ENCODE assay signal across 9 cellular contexts in genomic region chr20:53900380-53900999, GRCh38.
DNase-seq lines count a peak whose midpoint lies in the region; ATAC-seq and TF ChIP-seq lines count a peak whose summit lies in the region.
"Had no signal": no experiment of that assay in that cellular context is flagged by ENCODE, and none has a peak within 500 bp of the region (broad histone marks: within the 10 kb centered on the region; RNA-seq: fewer than 3 reads in every experiment).

No MANE protein-coding gene starts in this region.

- peak; percentile 29 to 35 for ATAC-seq in activated T-cell treated with anti-CD3 and anti-CD28 coated beads, Interleukin-2, amount 50 U/mL, for 4 hours
- peak; percentile 28 for ATAC-seq in left lobe of liver

- no peaks in the 10 kb centered on the region for H3K9me3 ChIP-seq in tibial nerve

- TF ChIP-seq CTCF in tibial nerve (IDR thresholded peaks at IDR 0.05), result no peak

- no peak for DNase-seq in activated T-cell treated with anti-CD3 and anti-CD28 coated beads, Interleukin-2, amount 50 U/mL, for 4 hours
- DNase-seq in activated T-cell treated with anti-CD3 and anti-CD28 coated beads, Interleukin-2, amount 50 U/mL, for 1 hour, result no peak
- peak; percentile 75 for DNase-seq in astrocyte of the hippocampus (ENCODE audit: low read depth, low spot score)
- DNase-seq in left lobe of liver (ENCODE audit: low spot score), result no peak
- no peak for DNase-seq in tibial nerve (ENCODE audit: low spot score in 2 of 2)
- no peak for DNase-seq in pons (ENCODE audit: low spot score)
- DNase-seq in SKM-1 (lab: John Stamatoyannopoulos, UW; ENCODE audit: unreplicated experiment), result no peak
- no peak for DNase-seq in hepatic stellate cell (ENCODE audit: low spot score)

- peak overlapping the region in 3 of 4 donors; percentile 37 to 76 (median 66) for H3K27ac ChIP-seq in tibial nerve

- no peaks in the 10 kb centered on the region for H3K27me3 ChIP-seq in tibial nerve

- no peak for TF ChIP-seq EP300 in tibial nerve (IDR thresholded peaks at IDR 0.05)

- no peak for TF ChIP-seq POLR2A in tibial nerve (IDR thresholded peaks at IDR 0.05)

- no peak overlapping the region for H3K4me3 Mint-ChIP-seq in activated T-cell treated with anti-CD3 and anti-CD28 coated beads, Interleukin-2, amount 50 U/mL, for 4 hours
- H3K4me3 Mint-ChIP-seq: B cell had no signal

- H3K27me3 Mint-ChIP-seq in activated T-cell treated with anti-CD3 and anti-CD28 coated beads, Interleukin-2, amount 50 U/mL, for 4 hours (ENCODE audit: low read depth), result no peaks in the 10 kb centered on the region
- H3K27me3 Mint-ChIP-seq: B cell had no signal

- peaks cover 0 to 36% (median 17%) of the 10 kb centered on the region in 4 donors for H3K4me1 ChIP-seq in tibial nerve

- WGBS in tibial nerve, 2 donors, result 18 to 26% methylated on average over 4 of the region's 4 CpGs

- no peaks in the 10 kb centered on the region for H3K36me3 ChIP-seq in tibial nerve

- no peak overlapping the region for H3K4me3 ChIP-seq in tibial nerve

- H3K9me3 Mint-ChIP-seq in activated T-cell treated with anti-CD3 and anti-CD28 coated beads, Interleukin-2, amount 50 U/mL, for 4 hours, result no peaks in the 10 kb centered on the region

- H3K36me3 Mint-ChIP-seq in activated T-cell treated with anti-CD3 and anti-CD28 coated beads, Interleukin-2, amount 50 U/mL, for 4 hours (ENCODE audit: insufficient read depth), result no peaks in the 10 kb centered on the region

- H3K4me1 Mint-ChIP-seq in activated T-cell treated with anti-CD3 and anti-CD28 coated beads, Interleukin-2, amount 50 U/mL, for 4 hours (ENCODE audit: low read depth), result peaks cover 43% of the 10 kb centered on the region
